In the genomic region with DNA sequence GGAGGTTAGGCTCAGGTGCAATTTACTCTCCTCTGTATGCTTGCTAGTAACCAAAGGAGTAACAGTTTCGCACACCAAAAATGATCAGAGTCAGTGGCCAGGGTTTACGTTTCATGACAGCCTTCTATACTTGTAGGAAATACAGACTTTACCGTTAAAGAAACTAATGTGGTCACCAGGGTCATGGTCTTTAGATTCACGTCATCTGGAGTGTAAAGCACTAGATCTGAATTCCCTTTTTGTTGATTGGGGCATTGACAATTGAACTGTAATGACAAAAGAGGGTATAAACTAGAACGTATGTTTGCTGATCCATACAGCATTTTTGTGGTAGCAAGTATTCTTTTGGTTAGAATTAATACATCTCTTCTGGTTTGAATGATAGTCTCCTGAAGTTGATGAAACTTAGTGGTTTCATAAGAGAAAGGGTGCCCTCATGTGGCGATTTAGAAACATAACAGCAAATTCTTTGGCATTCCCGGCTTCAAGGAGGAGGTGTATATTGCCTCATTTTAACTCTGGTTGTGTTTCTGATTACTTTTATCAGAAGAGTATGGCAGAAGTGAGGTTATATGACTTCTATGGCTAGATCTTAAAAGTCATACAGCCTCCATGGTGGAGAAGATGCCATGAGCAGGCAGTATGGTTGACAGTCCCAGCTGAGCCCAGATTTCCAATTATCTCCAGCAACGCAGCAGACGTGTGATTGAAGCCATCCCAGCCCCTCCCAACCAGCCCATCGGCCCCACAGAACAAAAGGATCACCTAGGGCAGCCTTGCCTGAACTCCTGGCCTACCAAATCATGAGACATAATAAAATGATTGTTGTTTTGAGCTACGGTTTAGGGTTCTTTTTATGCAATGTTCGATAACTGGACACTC, we compare ENCODE assay signal across 8 cellular contexts. TPM values are rescaled to one million over a fixed set of nuclear protein-coding genes. Genes with fewer than 3 reads are reported as not detected.
A peak's percentile ranks its signal among the peaks of the same experiment; 100 is the strongest.
DNase-seq lines count a peak whose midpoint lies in the region; ATAC-seq and TF ChIP-seq lines count a peak whose summit lies in the region.

No MANE protein-coding gene starts in this region.

- H3K27ac ChIP-seq in neural progenitor cell = no peak overlapping the region

- H3K4me1 ChIP-seq in neural progenitor cell = no peaks in the 10 kb centered on the region

- no peaks in the 10 kb centered on the region for H3K27me3 Mint-ChIP-seq in neural progenitor cell (ENCODE audit: insufficient read depth, low read depth)

- H3K27ac Mint-ChIP-seq in neural progenitor cell = no peak overlapping the region

- H3K36me3 Mint-ChIP-seq in neural progenitor cell = no peaks in the 10 kb centered on the region

- H3K9me3 Mint-ChIP-seq in neural progenitor cell = no peaks in the 10 kb centered on the region

- no peak overlapping the region for H3K9ac ChIP-seq in neural progenitor cell

- H3K4me2 ChIP-seq in neural progenitor cell = peak overlapping the region; percentile 71

- peak overlapping the region; percentile 60 for H2AFZ ChIP-seq in neural progenitor cell (replicated peaks)

- H3K36me3 ChIP-seq in neural progenitor cell = no peaks in the 10 kb centered on the region

- no peaks in the 10 kb centered on the region for H3K27me3 ChIP-seq in neural progenitor cell

- H3K4me3 ChIP-seq in fibroblast of villous mesenchyme (ENCODE audit: low read depth, low read length) = no peak overlapping the region
- H3K4me3 ChIP-seq in neural progenitor cell = peak overlapping the region; percentile 26

- in situ Hi-C loops in G401 (cut with HindIII; ENCODE audit: low sequenced_read_pairs) = no loop called here

- no peaks in the 10 kb centered on the region for H3F3A ChIP-seq in neural progenitor cell (ENCODE audit: low read depth)

- H3K9me3 ChIP-seq in neural progenitor cell (ENCODE audit: low read depth) = no peaks in the 10 kb centered on the region

- H3K4me1 Mint-ChIP-seq in neural progenitor cell = peaks cover 6% of the 10 kb centered on the region

- H3K79me2 ChIP-seq in neural progenitor cell (ENCODE audit: low read depth) = no peaks in the 10 kb centered on the region

- TF ChIP-seq CTCF in fibroblast of villous mesenchyme (IDR thresholded peaks at IDR 0.05; ENCODE audit: insufficient read depth, low read depth, low read length) (peak; percentile 68), neural progenitor cell (IDR thresholded peaks at IDR 0.05) (peak; percentile 88)

- H3K4me3 Mint-ChIP-seq in neural progenitor cell = peak overlapping the region; percentile 33

- no peaks in the 10 kb centered on the region for H4K20me1 ChIP-seq in neural progenitor cell (ENCODE audit: low read depth)

- ATAC-seq in GM21367 (IDR thresholded peaks at IDR 0.05; ENCODE audit: unreplicated experiment) (peak; percentile 93), HG03565 (IDR thresholded peaks at IDR 0.05; ENCODE audit: unreplicated experiment) (peak; percentile 89)

- DNase-seq in G401 (ENCODE audit: low spot score) = peak; percentile 79
- peak; percentile 84 to 92 for DNase-seq in NCI-H526 (lab: John Stamatoyannopoulos, UW)
- peak; percentile 25 for DNase-seq in activated CD8-positive, alpha-beta memory T cell treated with anti-CD3 and anti-CD28 coated beads, Interleukin-2, amount 50 U/mL, for 1 hour (ENCODE audit: extremely low read depth)
- peak; percentile 88 for DNase-seq in fibroblast of villous mesenchyme (ENCODE audit: low read depth)
- DNase-seq in neural progenitor cell (ENCODE audit: low spot score) = peak; percentile 80
- DNase-seq in activated effector memory CD4-positive, alpha-beta T cell treated with Interleukin-2 at 50 U/mL for 16 hours = no peak

RNA-seq across cellular contexts. Expression of gene MMP7, which starts 35.1 kb away (rescaled TPM):
- total RNA-seq in G401 (2014; rRNA removed; shearing (Covaris generic)) = not detected in 2 replicates
- total RNA-seq in fibroblast of villous mesenchyme (0.43 and 2.6 TPM in 2 replicates), neural progenitor cell (ENCODE audit: low replicate concordance) (not detected in 2 replicates)

RNA-seq across cellular contexts. Expression of gene TMEM123, which starts 42.8 kb away (rescaled TPM):
- total RNA-seq in G401 (2014; rRNA removed; shearing (Covaris generic)) = 78.0 and 104 TPM in 2 replicates
- total RNA-seq in fibroblast of villous mesenchyme (61.2 and 89.8 TPM in 2 replicates), neural progenitor cell (ENCODE audit: low replicate concordance) (127 and 230 TPM in 2 replicates)
